Comparison of ENCODE assay signal across 8 cellular contexts in genomic region chr9:127930298-127931091, GRCh38. TPM values are rescaled to one million over a fixed set of nuclear protein-coding genes. Genes with fewer than 3 reads are reported as not detected.
DNase-seq lines count a peak whose midpoint lies in the region; ATAC-seq and TF ChIP-seq lines count a peak whose summit lies in the region.

PIP5KL1 (minus strand) TSS chr9:127930777; CDS start chr9:127930752, 25 bp downstream.

- H3K36me3 Mint-ChIP-seq in CD8-positive, alpha-beta T cell = peaks cover 8% of the 10 kb centered on the region
- H3K36me3 Mint-ChIP-seq in activated T-cell treated with anti-CD3 and anti-CD28 coated beads, Interleukin-2, amount 50 U/mL, for 72 hours (ENCODE audit: insufficient read depth in 2 of 2) = peaks cover 0 to 8% of the 10 kb centered on the region in 2 donors
- peaks cover 18 to 26% of the 10 kb centered on the region in 2 donors for H3K36me3 Mint-ChIP-seq in stimulated activated naive B cell treated with anti-CD40 and anti-IgM and Interleukin-4, amounts not matched to agents 10 μg/mL and 1 μg/mL and 100 μg/mL, for 72 hours

- ATAC-seq in CD8-positive, alpha-beta T cell = peak; percentile 60
- ATAC-seq in GM19351 (IDR thresholded peaks at IDR 0.05; ENCODE audit: unreplicated experiment) (peak; percentile 70), HG03439 (IDR thresholded peaks at IDR 0.05; ENCODE audit: unreplicated experiment) (peak; percentile 65)
- ATAC-seq in activated T-cell treated with anti-CD3 and anti-CD28 coated beads, Interleukin-2, amount 50 U/mL, for 72 hours (replicated peaks in 1 of 2) = peak; percentile 77 to 85
- peak; percentile 79 to 82 for ATAC-seq in stimulated activated naive B cell treated with anti-CD40 and anti-IgM and Interleukin-4, amounts not matched to agents 10 μg/mL and 1 μg/mL and 100 μg/mL, for 72 hours (replicated peaks)

- WGBS in esophagus, 2 donors = 1 to 2% methylated on average over 59 to 68 of the region's 68 CpGs

- no peaks in the 10 kb centered on the region for H3K9me3 Mint-ChIP-seq in CD8-positive, alpha-beta T cell
- H3K9me3 Mint-ChIP-seq in activated T-cell treated with anti-CD3 and anti-CD28 coated beads, Interleukin-2, amount 50 U/mL, for 72 hours = no peaks in the 10 kb centered on the region
- no peaks in the 10 kb centered on the region for H3K9me3 Mint-ChIP-seq in stimulated activated naive B cell treated with anti-CD40 and anti-IgM and Interleukin-4, amounts not matched to agents 10 μg/mL and 1 μg/mL and 100 μg/mL, for 72 hours

- intact Hi-C loops in CD8-positive, alpha-beta T cell (cut with DNase I, micrococcal nuclease) = loop anchor here in 1 of 2 experiments (5.0 kb wide), 1 partner anchor 152 kb away; no protein-coding TSS in a partner anchor

- H3K4me1 Mint-ChIP-seq in CD8-positive, alpha-beta T cell (ENCODE audit: low read depth) = peaks cover 35% of the 10 kb centered on the region
- H3K4me1 Mint-ChIP-seq in activated T-cell treated with anti-CD3 and anti-CD28 coated beads, Interleukin-2, amount 50 U/mL, for 72 hours (ENCODE audit: low read depth) = peaks cover 54% of the 10 kb centered on the region
- peaks cover 30 to 50% of the 10 kb centered on the region in 2 donors for H3K4me1 Mint-ChIP-seq in stimulated activated naive B cell treated with anti-CD40 and anti-IgM and Interleukin-4, amounts not matched to agents 10 μg/mL and 1 μg/mL and 100 μg/mL, for 72 hours

- CTCF ChIA-PET in CD8-positive, alpha-beta T cell (lab: Charles Lee) = interaction anchor here (0.6 to 6.8 kb wide), 9 partner anchors 8 to 409 kb away, joined by 3 to 41 read pairs (median 4); no protein-coding TSS in a partner anchor

- POLR2A ChIA-PET in CD8-positive, alpha-beta T cell (lab: Charles Lee) = interaction anchor here (0.7 to 1.6 kb wide), 4 partner anchors 9 to 44 kb away, joined by 3 to 7 read pairs (median 4); partner anchors contain the start of gene ST6GALNAC4

- no peak for TF ChIP-seq CTCF in CD8-positive, alpha-beta T cell (IDR thresholded peaks at IDR 0.05)

- H3K9ac ChIP-seq in NT2/D1 (ENCODE audit: insufficient read length, low read depth) = peak within 1 kb of the TSS; percentile 62

- no peaks in the 10 kb centered on the region for H3K27me3 Mint-ChIP-seq in CD8-positive, alpha-beta T cell (ENCODE audit: low read depth)
- peaks cover 23% of the 10 kb centered on the region for H3K27me3 Mint-ChIP-seq in activated T-cell treated with anti-CD3 and anti-CD28 coated beads, Interleukin-2, amount 50 U/mL, for 72 hours (ENCODE audit: low read depth)
- H3K27me3 Mint-ChIP-seq in stimulated activated naive B cell treated with anti-CD40 and anti-IgM and Interleukin-4, amounts not matched to agents 10 μg/mL and 1 μg/mL and 100 μg/mL, for 72 hours = peaks cover 12 to 19% of the 10 kb centered on the region in 2 donors

- peaks cover 37% of the 10 kb centered on the region for H3K4me1 ChIP-seq in CD8-positive, alpha-beta T cell (ENCODE audit: insufficient read depth, low read length)
- H3K4me1 ChIP-seq in NT2/D1 (ENCODE audit: insufficient read depth, insufficient read length) = peaks cover 38% of the 10 kb centered on the region
- peaks cover 5 to 19% of the 10 kb centered on the region in 2 donors for H3K4me1 ChIP-seq in esophagus (ENCODE audit: control insufficient read depth in 2 of 2, insufficient read depth in 2 of 2, low read length in 1 of 2)

- H3K4me3 ChIP-seq in CD8-positive, alpha-beta T cell (ENCODE audit: low read depth, low read length) = peak within 1 kb of the TSS; percentile 53
- H3K4me3 ChIP-seq in NT2/D1 (ENCODE audit: insufficient read length, low read depth) (peak within 1 kb of the TSS; percentile 27), esophagus (ENCODE audit: low read depth in 1 of 2, low read length in 2 of 2) (peak within 1 kb of the TSS; percentile 47 to 58)

- H3K4me3 Mint-ChIP-seq in CD8-positive, alpha-beta T cell = peak within 1 kb of the TSS; percentile 69
- peak within 1 kb of the TSS; percentile 77 to 87 for H3K4me3 Mint-ChIP-seq in activated T-cell treated with anti-CD3 and anti-CD28 coated beads, Interleukin-2, amount 50 U/mL, for 72 hours
- H3K4me3 Mint-ChIP-seq in stimulated activated naive B cell treated with anti-CD40 and anti-IgM and Interleukin-4, amounts not matched to agents 10 μg/mL and 1 μg/mL and 100 μg/mL, for 72 hours = peak within 1 kb of the TSS; percentile 65 to 84

- no peaks in the 10 kb centered on the region for H3K36me3 ChIP-seq in CD8-positive, alpha-beta T cell (ENCODE audit: insufficient read depth, low read length)
- H3K36me3 ChIP-seq in NT2/D1 (ENCODE audit: insufficient read depth, insufficient read length, low read length) (peaks cover 13% of the 10 kb centered on the region), esophagus (ENCODE audit: control insufficient read depth in 2 of 2, insufficient read depth in 2 of 2, low read length in 1 of 2) (peaks cover 0 to 2% of the 10 kb centered on the region in 2 donors)

- no peaks in the 10 kb centered on the region for H3K9me3 ChIP-seq in CD8-positive, alpha-beta T cell (ENCODE audit: low read length)
- no peaks in the 10 kb centered on the region for H3K9me3 ChIP-seq in NT2/D1 (ENCODE audit: insufficient read depth, low read length)
- no peaks in the 10 kb centered on the region for H3K9me3 ChIP-seq in esophagus (ENCODE audit: control insufficient read depth in 2 of 2, insufficient read depth in 1 of 2, low read depth in 1 of 2, low read length in 1 of 2)

- DNase-seq in CD8-positive, alpha-beta T cell = peak; percentile 45 to 79 (median 63)
- DNase-seq in NT2/D1 (ENCODE audit: low read depth, low spot score) (peak; percentile 74), mucosa of gallbladder (ENCODE audit: low spot score) (peak; percentile 77)
- peak; percentile 84 to 86 for DNase-seq in activated T-cell treated with anti-CD3 and anti-CD28 coated beads, Interleukin-2, amount 50 U/mL, for 72 hours
- peak; percentile 73 for DNase-seq in stimulated activated naive B cell treated with anti-CD40 and anti-IgM and Interleukin-4, amounts not matched to agents 10 μg/mL and 1 μg/mL and 100 μg/mL, for 72 hours

- H3K27me3 ChIP-seq in CD8-positive, alpha-beta T cell (ENCODE audit: insufficient read depth, low read length) = no peaks in the 10 kb centered on the region
- H3K27me3 ChIP-seq in NT2/D1 (ENCODE audit: insufficient read depth, insufficient read length) (peaks cover 42% of the 10 kb centered on the region), esophagus (ENCODE audit: control insufficient read depth in 1 of 2, insufficient read depth in 2 of 2, low read length in 2 of 2) (no peaks in the 10 kb centered on the region)

- peak within 1 kb of the TSS; percentile 71 for H3K27ac Mint-ChIP-seq in CD8-positive, alpha-beta T cell
- H3K27ac Mint-ChIP-seq in activated T-cell treated with anti-CD3 and anti-CD28 coated beads, Interleukin-2, amount 50 U/mL, for 72 hours = no peak within 1 kb of the TSS
- H3K27ac Mint-ChIP-seq in stimulated activated naive B cell treated with anti-CD40 and anti-IgM and Interleukin-4, amounts not matched to agents 10 μg/mL and 1 μg/mL and 100 μg/mL, for 72 hours = peak within 1 kb of the TSS; percentile 44

- H3K27ac ChIP-seq in CD8-positive, alpha-beta T cell (ENCODE audit: low read depth, low read length) = no peak within 1 kb of the TSS
- H3K27ac ChIP-seq in esophagus (ENCODE audit: low read depth in 2 of 2, low read length in 1 of 2) = peak within 1 kb of the TSS in 1 of 2 donors; percentile 13

RNA-seq across cellular contexts. Expression of gene PIP5KL1, which starts in this region (rescaled TPM):
- total RNA-seq in CD8-positive, alpha-beta T cell = 1 to 10 TPM; 5.1 to 7.4 TPM
- total RNA-seq in activated T-cell treated with anti-CD3 and anti-CD28 coated beads, Interleukin-2, amount 50 U/mL, for 72 hours = 1 to 10 TPM; 4.4 to 6.4 TPM
- 1 to 10 TPM; 2.7 to 4.8 TPM for polyA plus RNA-seq in esophagus
- total RNA-seq in mucosa of gallbladder = 4.9 TPM
